ENCODE assay signal across 1 cellular context in the genomic region with DNA sequence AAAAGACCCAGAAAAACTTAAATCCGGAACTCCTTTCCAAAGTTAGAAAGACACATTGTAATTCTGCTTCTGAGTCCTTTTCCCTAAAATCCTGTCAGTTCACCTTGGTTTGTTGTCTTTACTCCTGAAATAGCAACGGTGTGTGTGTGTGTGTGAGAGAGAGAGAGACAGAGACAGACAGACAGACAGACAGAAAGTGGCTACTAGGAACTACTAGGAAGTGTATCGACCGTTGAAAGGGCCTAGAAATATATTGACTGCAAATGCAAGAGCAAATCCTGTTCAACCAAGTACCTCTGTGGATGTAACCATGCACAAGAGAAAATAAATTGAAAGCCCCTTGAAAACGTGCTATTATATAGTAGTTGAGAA.
TF ChIP-seq lines count a peak whose summit lies in the region.

No MANE protein-coding gene starts in this region.

TF ChIP-seq in liver, 16 proteins besides CTCF, POLR2A, EP300 and RAD21:
- TF ChIP-seq RXRA (IDR thresholded peaks at IDR 0.05): peak; percentile 0 to 10
- no peak for TF ChIP-seq GABPA (IDR thresholded peaks at IDR 0.05 in 1 of 2, conservative IDR thresholded peaks at IDR 0.05 in 1 of 2)
- no peak for TF ChIP-seq HNF4G (IDR thresholded peaks at IDR 0.05)
- no peak for TF ChIP-seq FOXA2 (IDR thresholded peaks at IDR 0.05)
- no peak for TF ChIP-seq JUND (IDR thresholded peaks at IDR 0.05)
- TF ChIP-seq, protein P1, sequence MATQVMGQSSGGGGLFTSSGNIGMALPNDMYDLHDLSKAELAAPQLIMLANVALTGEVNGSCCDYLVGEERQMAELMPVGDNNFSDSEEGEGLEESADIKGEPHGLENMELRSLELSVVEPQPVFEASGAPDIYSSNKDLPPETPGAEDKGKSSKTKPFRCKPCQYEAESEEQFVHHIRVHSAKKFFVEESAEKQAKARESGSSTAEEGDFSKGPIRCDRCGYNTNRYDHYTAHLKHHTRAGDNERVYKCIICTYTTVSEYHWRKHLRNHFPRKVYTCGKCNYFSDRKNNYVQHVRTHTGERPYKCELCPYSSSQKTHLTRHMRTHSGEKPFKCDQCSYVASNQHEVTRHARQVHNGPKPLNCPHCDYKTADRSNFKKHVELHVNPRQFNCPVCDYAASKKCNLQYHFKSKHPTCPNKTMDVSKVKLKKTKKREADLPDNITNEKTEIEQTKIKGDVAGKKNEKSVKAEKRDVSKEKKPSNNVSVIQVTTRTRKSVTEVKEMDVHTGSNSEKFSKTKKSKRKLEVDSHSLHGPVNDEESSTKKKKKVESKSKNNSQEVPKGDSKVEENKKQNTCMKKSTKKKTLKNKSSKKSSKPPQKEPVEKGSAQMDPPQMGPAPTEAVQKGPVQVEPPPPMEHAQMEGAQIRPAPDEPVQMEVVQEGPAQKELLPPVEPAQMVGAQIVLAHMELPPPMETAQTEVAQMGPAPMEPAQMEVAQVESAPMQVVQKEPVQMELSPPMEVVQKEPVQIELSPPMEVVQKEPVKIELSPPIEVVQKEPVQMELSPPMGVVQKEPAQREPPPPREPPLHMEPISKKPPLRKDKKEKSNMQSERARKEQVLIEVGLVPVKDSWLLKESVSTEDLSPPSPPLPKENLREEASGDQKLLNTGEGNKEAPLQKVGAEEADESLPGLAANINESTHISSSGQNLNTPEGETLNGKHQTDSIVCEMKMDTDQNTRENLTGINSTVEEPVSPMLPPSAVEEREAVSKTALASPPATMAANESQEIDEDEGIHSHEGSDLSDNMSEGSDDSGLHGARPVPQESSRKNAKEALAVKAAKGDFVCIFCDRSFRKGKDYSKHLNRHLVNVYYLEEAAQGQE (IDR thresholded peaks at IDR 0.05): no peak
- TF ChIP-seq EGR1 (IDR thresholded peaks at IDR 0.05; ENCODE audit: low read depth in 2 of 2): no peak
- TF ChIP-seq, protein P2, sequence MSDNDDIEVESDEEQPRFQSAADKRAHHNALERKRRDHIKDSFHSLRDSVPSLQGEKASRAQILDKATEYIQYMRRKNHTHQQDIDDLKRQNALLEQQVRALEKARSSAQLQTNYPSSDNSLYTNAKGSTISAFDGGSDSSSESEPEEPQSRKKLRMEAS (IDR thresholded peaks at IDR 0.05): no peak
- TF ChIP-seq NR2F2 (IDR thresholded peaks at IDR 0.05): no peak
